ENCODE assay signal across 17 cellular contexts in the genomic region with DNA sequence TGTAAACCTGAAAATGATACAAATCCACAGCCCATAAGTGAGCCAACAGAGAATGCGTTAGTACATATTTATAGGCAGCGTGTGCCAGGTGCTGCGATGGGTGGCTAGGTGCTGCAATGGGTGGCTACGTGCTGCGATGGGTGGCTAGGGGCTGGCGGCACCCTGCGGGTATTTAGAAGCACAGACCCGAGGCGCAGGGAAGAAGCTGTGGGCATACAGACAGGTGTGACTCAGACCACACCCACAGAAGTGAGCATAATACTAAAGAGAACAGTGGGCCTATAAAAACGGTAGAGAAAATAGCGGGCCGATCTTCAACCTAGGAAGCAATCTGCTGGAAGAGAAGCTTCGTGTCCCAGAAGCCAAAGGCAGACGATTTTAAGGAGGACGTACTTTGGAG.
"Had no signal": no experiment of that assay in that cellular context is flagged by ENCODE, and none has a peak within 500 bp of the region (broad histone marks: within the 10 kb centered on the region; RNA-seq: fewer than 3 reads in every experiment).

No MANE protein-coding gene starts in this region.

- H3K27me3 ChIP-seq: esophagus squamous epithelium, tibial nerve, vagina had no signal

- H3K4me3 Mint-ChIP-seq: activated CD4-positive, alpha-beta T cell treated with anti-CD3 and anti-CD28 coated beads, Interleukin-2, amount 10 ng/mL, durations not matched to agents 7 days and 5 days; activated T-cell treated with anti-CD3 and anti-CD28 coated beads, Interleukin-2, amount 50 U/mL, for 72 hours; naive B cell had no signal

- H3K36me3 Mint-ChIP-seq: activated naive CD4-positive, alpha-beta T cell treated with anti-CD3 and anti-CD28 coated beads, Interleukin-2, amount 50 U/mL, for 72 hours; naive B cell had no signal

- H3K4me1 ChIP-seq: lower lobe of right lung had no signal

- H3K36me3 ChIP-seq: vagina had no signal

- H3K9me3 ChIP-seq: esophagus squamous epithelium, lower lobe of right lung, tibial nerve, vagina had no signal

- H3K27ac ChIP-seq: esophagus squamous epithelium, lower lobe of right lung, tibial nerve, vagina had no signal

- H3K27me3 Mint-ChIP-seq: activated CD4-positive, alpha-beta T cell treated with anti-CD3 and anti-CD28 coated beads, Interleukin-2, amount 10 ng/mL, durations not matched to agents 7 days and 5 days; naive B cell had no signal

- H3K4me3 ChIP-seq: esophagus squamous epithelium, lower lobe of right lung, tibial nerve, vagina had no signal

- DNase-seq: activated CD4-positive, alpha-beta T cell treated with anti-CD3 and anti-CD28 coated beads, Interleukin-2, amount 10 ng/mL, durations not matched to agents 7 days and 5 days; activated CD8-positive, alpha-beta memory T cell treated with anti-CD3 and anti-CD28 coated beads, Interleukin-2, amount 50 U/mL, for 48 hours; activated gamma-delta T cell; activated T-cell treated with anti-CD3 and anti-CD28 coated beads, Interleukin-2, amount 50 U/mL, for 72 hours; esophagus squamous epithelium; foreskin fibroblast; left cardiac atrium; lower lobe of right lung; naive B cell; small intestine; stimulated activated CD4-positive, alpha-beta T cell treated with anti-CD3 and anti-CD28 coated beads, Interleukin-4, amount 100 ng/mL, for 4 hours; stimulated activated CD8-positive, alpha-beta memory T cell treated with anti-CD3 and anti-CD28 coated beads, Interleukin-4, amount 100 ng/mL, for 48 hours; stimulated activated naive CD4-positive, alpha-beta T cell treated with Interleukin-2 at 50 U/mL for 16 hours; substantia nigra had no signal

- H3K27ac Mint-ChIP-seq: activated CD4-positive, alpha-beta T cell treated with anti-CD3 and anti-CD28 coated beads, Interleukin-2, amount 10 ng/mL, durations not matched to agents 7 days and 5 days; activated naive CD4-positive, alpha-beta T cell treated with anti-CD3 and anti-CD28 coated beads, Interleukin-2, amount 50 U/mL, for 72 hours; activated T-cell treated with anti-CD3 and anti-CD28 coated beads, Interleukin-2, amount 50 U/mL, for 72 hours; naive B cell had no signal

- H3K4me1 Mint-ChIP-seq: activated CD4-positive, alpha-beta T cell treated with anti-CD3 and anti-CD28 coated beads, Interleukin-2, amount 10 ng/mL, durations not matched to agents 7 days and 5 days; naive B cell had no signal
